ENCODE assay signal across 1 cellular context in the genomic region with DNA sequence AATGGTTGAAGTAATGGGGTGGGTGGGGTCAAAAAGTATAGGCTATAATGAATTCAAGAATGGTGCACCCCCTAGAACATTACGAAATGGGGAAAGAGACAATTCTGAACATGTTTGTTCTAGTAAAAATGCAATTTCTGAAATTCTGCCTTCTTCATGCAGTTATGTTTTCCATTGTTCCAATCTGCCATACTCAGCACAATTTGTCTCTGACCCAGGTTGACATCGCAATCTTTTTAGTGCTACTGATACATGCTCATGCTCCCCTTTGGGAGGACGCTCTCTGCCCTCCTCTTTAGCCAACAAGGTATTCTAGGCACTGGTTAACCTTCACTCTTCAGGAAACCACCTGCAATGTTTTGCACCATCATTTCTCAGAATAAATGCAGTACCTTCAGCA.
TF ChIP-seq lines count a peak whose summit lies in the region.

No MANE protein-coding gene starts in this region.

TF ChIP-seq in GM23338, 12 proteins besides CTCF, POLR2A, EP300 and RAD21 (continued from another document):
- TF ChIP-seq, protein P1, sequence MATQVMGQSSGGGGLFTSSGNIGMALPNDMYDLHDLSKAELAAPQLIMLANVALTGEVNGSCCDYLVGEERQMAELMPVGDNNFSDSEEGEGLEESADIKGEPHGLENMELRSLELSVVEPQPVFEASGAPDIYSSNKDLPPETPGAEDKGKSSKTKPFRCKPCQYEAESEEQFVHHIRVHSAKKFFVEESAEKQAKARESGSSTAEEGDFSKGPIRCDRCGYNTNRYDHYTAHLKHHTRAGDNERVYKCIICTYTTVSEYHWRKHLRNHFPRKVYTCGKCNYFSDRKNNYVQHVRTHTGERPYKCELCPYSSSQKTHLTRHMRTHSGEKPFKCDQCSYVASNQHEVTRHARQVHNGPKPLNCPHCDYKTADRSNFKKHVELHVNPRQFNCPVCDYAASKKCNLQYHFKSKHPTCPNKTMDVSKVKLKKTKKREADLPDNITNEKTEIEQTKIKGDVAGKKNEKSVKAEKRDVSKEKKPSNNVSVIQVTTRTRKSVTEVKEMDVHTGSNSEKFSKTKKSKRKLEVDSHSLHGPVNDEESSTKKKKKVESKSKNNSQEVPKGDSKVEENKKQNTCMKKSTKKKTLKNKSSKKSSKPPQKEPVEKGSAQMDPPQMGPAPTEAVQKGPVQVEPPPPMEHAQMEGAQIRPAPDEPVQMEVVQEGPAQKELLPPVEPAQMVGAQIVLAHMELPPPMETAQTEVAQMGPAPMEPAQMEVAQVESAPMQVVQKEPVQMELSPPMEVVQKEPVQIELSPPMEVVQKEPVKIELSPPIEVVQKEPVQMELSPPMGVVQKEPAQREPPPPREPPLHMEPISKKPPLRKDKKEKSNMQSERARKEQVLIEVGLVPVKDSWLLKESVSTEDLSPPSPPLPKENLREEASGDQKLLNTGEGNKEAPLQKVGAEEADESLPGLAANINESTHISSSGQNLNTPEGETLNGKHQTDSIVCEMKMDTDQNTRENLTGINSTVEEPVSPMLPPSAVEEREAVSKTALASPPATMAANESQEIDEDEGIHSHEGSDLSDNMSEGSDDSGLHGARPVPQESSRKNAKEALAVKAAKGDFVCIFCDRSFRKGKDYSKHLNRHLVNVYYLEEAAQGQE (IDR thresholded peaks at IDR 0.05; ENCODE audit: unreplicated experiment): no peak
